In genomic region chr2:233866479-233866878, GRCh38 we compare ENCODE assay signal across 25 cellular contexts. TPM values are rescaled to one million over a fixed set of nuclear protein-coding genes. Genes with fewer than 3 reads are reported as not detected.
DNase-seq lines count a peak whose midpoint lies in the region; ATAC-seq and TF ChIP-seq lines count a peak whose summit lies in the region.
"Had no signal": no experiment of that assay in that cellular context is flagged by ENCODE, and none has a peak within 500 bp of the region (broad histone marks: within the 10 kb centered on the region; RNA-seq: fewer than 3 reads in every experiment).

No MANE protein-coding gene starts in this region.

- H3K36me3 ChIP-seq in GM23338 (ENCODE audit: insufficient read depth) (no peaks in the 10 kb centered on the region), Panc1 (ENCODE audit: control insufficient read depth, insufficient read depth, low read length) (no peaks in the 10 kb centered on the region; the same call in 1 of the 2 replicates), esophagus muscularis mucosa (no peaks in the 10 kb centered on the region)
- H3K36me3 ChIP-seq: HAP-1, SJCRH30 had no signal

- H3K4me2 ChIP-seq in GM23338 = 0 out of 2 replicates have a peak overlapping the region, but pooled peaks have one; percentile 12

- H3K9me2 ChIP-seq in GM23338 (ENCODE audit: insufficient read depth) = 0 out of 2 replicates have a peak, but pooled peaks cover 5% of the 10 kb centered on the region

- H3K27me3 ChIP-seq in GM23338 (ENCODE audit: insufficient read depth) (peaks cover 4% of the 10 kb centered on the region; the same call in 1 of the 2 replicates), Panc1 (ENCODE audit: control insufficient read depth, insufficient read depth, low read length) (no peaks in the 10 kb centered on the region), esophagus muscularis mucosa (peaks cover 0 to 3% (median 0%) of the 10 kb centered on the region in 4 donors)
- H3K27me3 ChIP-seq: MG63, SJCRH30 had no signal

- H3K36me3 Mint-ChIP-seq in GM23338 (ENCODE audit: low read depth) (peaks cover 34% of the 10 kb centered on the region), osteocyte (ENCODE audit: unreplicated experiment) (peaks cover 23% of the 10 kb centered on the region)

- H3K27ac Mint-ChIP-seq in GM23338 (no peak overlapping the region), osteocyte (ENCODE audit: unreplicated experiment) (no peak overlapping the region)
- H3K27ac Mint-ChIP-seq: HFFc6 had no signal

- in situ Hi-C loops in Panc1 (cut with HindIII; ENCODE audit: low pct_unique_long_range_greater_than_20kb, low sequenced_read_pairs) = no loop called here

- H3K9me3 ChIP-seq in Panc1 (ENCODE audit: control insufficient read depth, insufficient read depth, low read depth, low read length) = peaks cover 28% of the 10 kb centered on the region; the same call in 1 of the 2 replicates
- H3K9me3 ChIP-seq in esophagus muscularis mucosa = peaks cover 0 to 6% (median 2%) of the 10 kb centered on the region in 4 donors
- H3K9me3 ChIP-seq: SJCRH30 had no signal

- peaks cover 17% of the 10 kb centered on the region; the same call in 2 of the 3 replicates for H3K9me3 Mint-ChIP-seq in GM23338
- peaks cover 32% of the 10 kb centered on the region for H3K9me3 Mint-ChIP-seq in osteocyte (ENCODE audit: unreplicated experiment)

- H3K4me1 ChIP-seq in GM23338 (ENCODE audit: insufficient read depth) = peaks cover 6% of the 10 kb centered on the region
- peaks cover 3% of the 10 kb centered on the region; the same call in 1 of the 2 replicates for H3K4me1 ChIP-seq in Panc1 (ENCODE audit: control insufficient read depth, insufficient read depth, low read length)
- H3K4me1 ChIP-seq in esophagus muscularis mucosa = no peaks in the 10 kb centered on the region
- H3K4me1 ChIP-seq: SJCRH30 had no signal

- H3K27ac ChIP-seq in GM23338 (ENCODE audit: low read depth) (no peak overlapping the region), Panc1 (ENCODE audit: low read length) (0 out of 2 replicates have a peak overlapping the region, but pooled peaks have one; percentile 23), esophagus muscularis mucosa (replicated peaks in 1 of 4) (no peak overlapping the region)
- H3K27ac ChIP-seq: C4-2B, SJCRH30 had no signal

- H4K20me1 ChIP-seq in GM23338 (replicated peaks; ENCODE audit: insufficient read depth) = no peaks in the 10 kb centered on the region; the same call in 1 of the 2 replicates

- TF ChIP-seq POLR2A in esophagus muscularis mucosa (IDR thresholded peaks at IDR 0.05; ENCODE audit: low read depth) = no peak

- H3K4me3 ChIP-seq in GM23338 (no peak overlapping the region), Panc1 (ENCODE audit: low read depth in 2 of 2, low read length in 2 of 2) (no peak overlapping the region), esophagus muscularis mucosa (no peak overlapping the region)
- H3K4me3 ChIP-seq: HAP-1, MG63, SJCRH30 had no signal

- H3F3A ChIP-seq in GM23338 (replicated peaks; ENCODE audit: low read depth) = no peaks in the 10 kb centered on the region

- peaks cover 17% of the 10 kb centered on the region for H3K79me2 ChIP-seq in GM23338 (replicated peaks; ENCODE audit: insufficient read depth)

- TF ChIP-seq EP300 in esophagus muscularis mucosa (IDR thresholded peaks at IDR 0.05) = no peak

- CTCF ChIA-PET in Panc1 (lab: Charles Lee) = no interaction called here

- intact Hi-C loops in Panc1 (cut with micrococcal nuclease; ENCODE audit: unreplicated experiment) = no loop called here
- intact Hi-C loops in esophagus muscularis mucosa (cut with DNase I) = no loop called here

- POLR2A ChIA-PET in Panc1 (lab: Charles Lee) = interaction anchor here (0.6 kb wide), 1 partner anchor 34 kb away, joined by 8 read pairs; no protein-coding TSS in a partner anchor

- H2AFZ ChIP-seq in GM23338 = no peak overlapping the region

- BruUV-seq in Panc1 (replicated peaks; lab: Mats Ljungman, UMichigan) = no TSS peak

- 98% methylated on average over 11 of the region's 11 CpGs for WGBS in esophagus muscularis mucosa

- H3K4me1 Mint-ChIP-seq in GM23338 = peaks cover 14% of the 10 kb centered on the region
- H3K4me1 Mint-ChIP-seq in osteocyte (ENCODE audit: unreplicated experiment) = peaks cover 11% of the 10 kb centered on the region

- no peak for ATAC-seq in GM23338
- ATAC-seq in Panc1 = no peak
- ATAC-seq in GM21381 (IDR thresholded peaks at IDR 0.05; ENCODE audit: unreplicated experiment) = no peak
- ATAC-seq: SK-N-SH treated with all-trans-retinoic acid at 6 μM for 48 hours had no signal

- DNase-seq in GM23338 (ENCODE audit: low spot score) (no peak), Panc1 (ENCODE audit: low read depth, low spot score) (no peak), esophagus muscularis mucosa (ENCODE audit: extremely low spot score) (peak; percentile 57), osteocyte (ENCODE audit: extremely low spot score, unreplicated experiment) (peak; percentile 64), NCI-H748 treated with DMSO at 0.1 percent for 48 hours (lab: John Stamatoyannopoulos, UW) (no peak), SHP77 (lab: John Stamatoyannopoulos, UW) (no peak)
- DNase-seq: CD8-positive, alpha-beta memory T cell; DMS 273 treated with DMSO at 0.1 percent for 48 hours; DMS79; EL; GDM1; GOT3; HFFc6; KG1; MG63; NCI-H1694; NCI-H2029 treated with DMSO at 0.1 percent for 48 hours; NCI-H526 treated with DMSO at 0.1 percent for 48 hours had no signal

- H3K4me3 Mint-ChIP-seq in GM23338 (no peak overlapping the region), osteocyte (ENCODE audit: unreplicated experiment) (no peak overlapping the region)
- H3K4me3 Mint-ChIP-seq: HFFc6 had no signal

- no peak for TF ChIP-seq CTCF in GM23338 (conservative IDR thresholded peaks at IDR 0.05; ENCODE audit: low read depth in 2 of 2)
- no peak for TF ChIP-seq CTCF in Panc1 (IDR thresholded peaks at IDR 0.05)
- no peak for TF ChIP-seq CTCF in esophagus muscularis mucosa (IDR thresholded peaks at IDR 0.05)
- TF ChIP-seq CTCF in osteocyte (IDR thresholded peaks at IDR 0.05) = no peak

- peaks cover 7% of the 10 kb centered on the region for H3K27me3 Mint-ChIP-seq in GM23338 (ENCODE audit: insufficient read depth, low read depth, poor library complexity)
- H3K27me3 Mint-ChIP-seq in osteocyte (ENCODE audit: unreplicated experiment) = peaks cover 17% of the 10 kb centered on the region

TF ChIP-seq in GM23338, 12 proteins besides CTCF, POLR2A, EP300 and RAD21:
- no peak for TF ChIP-seq STAT1 (IDR thresholded peaks at IDR 0.05; ENCODE audit: unreplicated experiment)
- TF ChIP-seq REST (IDR thresholded peaks at IDR 0.05; ENCODE audit: unreplicated experiment) = no peak
- no peak for TF ChIP-seq ETS1 (IDR thresholded peaks at IDR 0.05)
- no peak for TF ChIP-seq NANOG (IDR thresholded peaks at IDR 0.05; ENCODE audit: borderline replicate concordance)
- TF ChIP-seq POLR2AphosphoS5 (IDR thresholded peaks at IDR 0.05; ENCODE audit: low read depth) = no peak
- no peak for TF ChIP-seq EZH2phosphoT487 (IDR thresholded peaks at IDR 0.05; ENCODE audit: unreplicated experiment)
- no peak for TF ChIP-seq ZNF114 (CRISPR knock-in tag; IDR thresholded peaks at IDR 0.05)
- TF ChIP-seq ZNF331 (CRISPR knock-in tag; IDR thresholded peaks at IDR 0.05; ENCODE audit: low read depth) = no peak

RNA-seq across cellular contexts. Expression of gene HJURP, which starts 12.1 kb away (rescaled TPM):
- total RNA-seq in GM23338 (2014; rRNA removed; shearing (Covaris generic)) = 49.2 and 54.8 TPM in 2 replicates
- polyA plus RNA-seq in GM23338 (2016; fragmentation: Nextera tagmentation; extraction: Ambion mirVana) = 42.9 and 49.4 TPM in 2 replicates
- 87.0 TPM for total RNA-seq in Panc1 (2021; ENCODE audit: unreplicated experiment)
- 65.2 TPM for polyA plus RNA-seq in Panc1 (2012; ENCODE audit: insufficient read length)
- under 1 TPM in 3 of 4 donors, not detected in 1; under 0.01 to 0.23 (median 0.19) TPM for total RNA-seq in esophagus muscularis mucosa
- 7.7 and 7.9 TPM in 2 replicates for total RNA-seq in osteocyte
- polyA plus RNA-seq: CD8-positive, alpha-beta memory T cell had no signal

RNA-seq across cellular contexts. Expression of gene TRPM8, which starts 50.7 kb away (rescaled TPM):
- 0.14 and 1.4 TPM in 2 replicates for total RNA-seq in GM23338 (2014; rRNA removed; shearing (Covaris generic))
- polyA plus RNA-seq in GM23338 (2016; fragmentation: Nextera tagmentation; extraction: Ambion mirVana) = 0.11 TPM in 1 of 2 replicates, not detected in the other
- total RNA-seq in Panc1 (2021; ENCODE audit: unreplicated experiment) = 3.9 TPM
- 2.9 TPM for polyA plus RNA-seq in Panc1 (2012; ENCODE audit: insufficient read length)
- not detected for total RNA-seq in esophagus muscularis mucosa
- not detected in 2 replicates for total RNA-seq in osteocyte
- total RNA-seq: CD8-positive, alpha-beta memory T cell; HFFc6; NCI-H460; OCI-LY7 had no signal
- polyA plus RNA-seq: CD8-positive, alpha-beta memory T cell had no signal

Comparison
In these comparisons a context has a peak if more than half of its experiments do, and no peak if none do; other contexts are left out.
1. DNase-seq: peak in esophagus muscularis mucosa (single experiment) and osteocyte (single experiment); none in GM23338 (single experiment), Panc1 (single experiment), NCI-H748 treated with DMSO at 0.1 percent for 48 hours (single experiment) and SHP77 (0 of 2).